ENCODE assay signal across 27 cellular contexts in genomic region chr1:92543131-92544055, GRCh38. TPM values are rescaled to one million over a fixed set of nuclear protein-coding genes. Genes with fewer than 3 reads are reported as not detected.
DNase-seq lines count a peak whose midpoint lies in the region; ATAC-seq, FAIRE-seq and TF ChIP-seq lines count a peak whose summit lies in the region.
"Had no signal": no experiment of that assay in that cellular context is flagged by ENCODE, and none has a peak within 500 bp of the region (broad histone marks: within the 10 kb centered on the region; RNA-seq: fewer than 3 reads in every experiment).

No MANE protein-coding gene starts in this region.

- no peak for TF ChIP-seq CTCF in D721Med (IDR thresholded peaks at IDR 0.05; ENCODE audit: insufficient read depth, missing control alignments)

- H3K4me3 Mint-ChIP-seq in activated T-cell treated with anti-CD3 and anti-CD28 coated beads, Interleukin-2, amount 50 U/mL, for 24 hours = no peak overlapping the region
- H3K4me3 Mint-ChIP-seq in activated T-helper 17 cell treated with anti-CD3 and anti-CD28 coated beads, Interleukin-2, amount 50 U/mL, for 72 hours = no peak overlapping the region
- H3K4me3 Mint-ChIP-seq: central memory CD8-positive, alpha-beta T cell; memory B cell had no signal

- H3K4me1 Mint-ChIP-seq in activated T-cell treated with anti-CD3 and anti-CD28 coated beads, Interleukin-2, amount 50 U/mL, for 24 hours (ENCODE audit: low read depth) = peaks cover 86% of the 10 kb centered on the region
- H3K4me1 Mint-ChIP-seq in activated T-helper 17 cell treated with anti-CD3 and anti-CD28 coated beads, Interleukin-2, amount 50 U/mL, for 72 hours = peaks cover 44% of the 10 kb centered on the region

- no peaks in the 10 kb centered on the region for H3K27me3 Mint-ChIP-seq in activated T-cell treated with anti-CD3 and anti-CD28 coated beads, Interleukin-2, amount 50 U/mL, for 24 hours
- no peaks in the 10 kb centered on the region for H3K27me3 Mint-ChIP-seq in activated T-helper 17 cell treated with anti-CD3 and anti-CD28 coated beads, Interleukin-2, amount 50 U/mL, for 72 hours
- H3K27me3 Mint-ChIP-seq: central memory CD8-positive, alpha-beta T cell; memory B cell had no signal

- no peak for DNase-seq in activated T-cell treated with anti-CD3 and anti-CD28 coated beads, Interleukin-2, amount 50 U/mL, for 24 hours
- no peak for DNase-seq in activated T-cell treated with anti-CD3 and anti-CD28 coated beads, Interleukin-2, amount 50 U/mL, for 1 hour
- peak; percentile 78 for DNase-seq in KBM-7
- DNase-seq in MV-4-11 (lab: John Stamatoyannopoulos, UW) = peak; percentile 8
- no peak for DNase-seq in C1 segment of cervical spinal cord (lab: John Stamatoyannopoulos, UW)
- no peak for DNase-seq in D721Med (ENCODE audit: insufficient read length, low spot score)
- DNase-seq: activated CD4-positive, alpha-beta T cell treated with anti-CD3 and anti-CD28 coated beads for 4 hours; activated effector memory CD4-positive, alpha-beta T cell treated with Interleukin-2 at 50 U/mL for 16 hours; dermis blood vessel endothelial cell; DMS153; glutamatergic neuron; H7; Karpas-422; left lung; NCI-H1092; NCI-H1694; NCI-H446; NCI-H748 treated with DMSO at 0.1 percent for 48 hours; small intestine; stimulated activated naive CD4-positive, alpha-beta T cell; testis had no signal

- FAIRE-seq in D721Med (lab: Jason Lieb, UNC) = no peak
- FAIRE-seq: GM12891, small intestine had no signal

- H3K27ac Mint-ChIP-seq in activated T-cell treated with anti-CD3 and anti-CD28 coated beads, Interleukin-2, amount 50 U/mL, for 24 hours = peak overlapping the region; percentile 81
- H3K27ac Mint-ChIP-seq in activated T-helper 17 cell treated with anti-CD3 and anti-CD28 coated beads, Interleukin-2, amount 50 U/mL, for 72 hours = peak overlapping the region; percentile 62
- H3K27ac Mint-ChIP-seq: memory B cell had no signal

- no peaks in the 10 kb centered on the region for H3K9me3 Mint-ChIP-seq in activated T-cell treated with anti-CD3 and anti-CD28 coated beads, Interleukin-2, amount 50 U/mL, for 24 hours
- H3K9me3 Mint-ChIP-seq in activated T-helper 17 cell treated with anti-CD3 and anti-CD28 coated beads, Interleukin-2, amount 50 U/mL, for 72 hours = peaks cover 5% of the 10 kb centered on the region
- H3K9me3 Mint-ChIP-seq: central memory CD8-positive, alpha-beta T cell; memory B cell had no signal

- peaks cover 94% of the 10 kb centered on the region for H3K36me3 Mint-ChIP-seq in activated T-cell treated with anti-CD3 and anti-CD28 coated beads, Interleukin-2, amount 50 U/mL, for 24 hours (ENCODE audit: low read depth)
- H3K36me3 Mint-ChIP-seq in activated T-helper 17 cell treated with anti-CD3 and anti-CD28 coated beads, Interleukin-2, amount 50 U/mL, for 72 hours (ENCODE audit: low read depth) = peaks cover 85% of the 10 kb centered on the region

- ATAC-seq in activated T-helper 17 cell treated with anti-CD3 and anti-CD28 coated beads, Interleukin-2, amount 50 U/mL, for 72 hours (replicated peaks) = no peak
- ATAC-seq in HG03378 (IDR thresholded peaks at IDR 0.05; ENCODE audit: unreplicated experiment) = no peak
- ATAC-seq: esophagus mucosa, left lung had no signal

- in situ Hi-C loops in KBM-7 (cut with MboI; ENCODE audit: low pct_unique_long_range_greater_than_20kb, low sequenced_read_pairs) = no loop called here

RNA-seq across cellular contexts. Expression of gene GFI1, which starts 56.7 kb away (rescaled TPM):
- total RNA-seq in activated T-helper 17 cell treated with anti-CD3 and anti-CD28 coated beads, Interleukin-2, amount 50 U/mL, for 72 hours = 10 to 100 TPM; 33.0 to 38.6 TPM

Comparison
In these comparisons a context has a peak if more than half of its experiments do, and no peak if none do; other contexts are left out.
1. DNase-seq: peak in KBM-7 (single experiment) and MV-4-11 (single experiment); none in activated T-cell treated with anti-CD3 and anti-CD28 coated beads, Interleukin-2, amount 50 U/mL, for 24 hours (single experiment), activated T-cell treated with anti-CD3 and anti-CD28 coated beads, Interleukin-2, amount 50 U/mL, for 1 hour (single experiment), C1 segment of cervical spinal cord (0 of 14) and D721Med (single experiment).